In the genomic region with DNA sequence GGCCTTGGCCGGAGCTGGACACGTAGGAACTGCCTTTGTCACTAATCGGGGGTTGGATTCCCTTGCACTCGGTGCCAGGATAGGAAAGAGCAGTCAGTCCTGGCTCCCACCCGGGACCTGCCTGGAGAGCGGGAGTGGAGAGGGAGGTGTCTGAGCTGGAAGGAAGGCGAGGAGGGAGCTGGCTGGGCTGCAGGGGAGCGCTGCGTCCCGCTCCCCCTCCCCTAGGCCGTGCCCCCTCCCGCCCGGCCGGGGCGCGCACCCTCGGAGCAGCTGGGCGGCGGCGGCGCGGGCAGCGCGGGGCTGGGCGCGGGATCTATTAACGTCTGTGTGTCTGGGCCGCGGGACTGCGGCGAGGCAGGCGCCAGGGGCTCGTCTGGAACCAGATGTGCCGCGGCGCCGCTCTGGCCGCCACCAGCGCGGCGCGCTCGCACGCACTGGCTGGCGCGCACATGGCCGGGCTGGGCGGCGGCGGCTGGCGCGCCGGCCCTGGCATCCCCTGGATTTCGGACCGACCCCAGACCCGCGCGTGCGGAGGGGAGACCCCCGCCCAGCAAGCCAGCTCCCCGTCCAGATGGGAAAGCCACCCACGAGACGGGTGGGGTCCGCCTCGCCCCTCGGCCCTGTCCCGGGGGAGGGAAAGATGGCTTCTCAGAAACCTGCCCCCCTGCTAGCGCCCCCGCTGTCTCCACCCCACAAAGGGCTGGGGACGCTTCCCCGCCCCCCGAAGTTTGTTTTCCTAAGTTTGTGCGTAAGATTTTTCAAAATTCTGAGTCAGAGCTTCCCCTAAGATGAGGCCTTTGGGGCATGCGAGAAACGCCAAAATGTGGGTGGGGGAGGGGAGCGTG, we compare ENCODE assay signal across 7 cellular contexts. TPM values are rescaled to one million over a fixed set of nuclear protein-coding genes. Genes with fewer than 3 reads are reported as not detected.
A peak's percentile ranks its signal among the peaks of the same experiment; 100 is the strongest.
DNase-seq lines count a peak whose midpoint lies in the region; ATAC-seq, FAIRE-seq and TF ChIP-seq lines count a peak whose summit lies in the region.

No MANE protein-coding gene starts in this region.

- WGBS in thyroid gland, 2 donors, result 1 to 3% methylated on average over 11 to 32 of the region's 76 CpGs

- peaks cover 50% of the 10 kb centered on the region for H3K27me3 Mint-ChIP-seq in nephron (ENCODE audit: low read depth)

- H3K27ac ChIP-seq in endothelial cell of umbilical vein (ENCODE audit: insufficient read depth, low read depth, low read length) (peak overlapping the region; percentile 56), thyroid gland (peak overlapping the region; percentile 53 to 58 (median 53))

- no peaks in the 10 kb centered on the region for H3K9me3 Mint-ChIP-seq in nephron

- peak overlapping the region; percentile 7 for H3K4me2 ChIP-seq in endothelial cell of umbilical vein (ENCODE audit: insufficient read depth, low read length)

- no peak for ATAC-seq in GM21447 (IDR thresholded peaks at IDR 0.05; ENCODE audit: unreplicated experiment)

- no TSS peak for BruUV-seq in endothelial cell of umbilical vein (replicated peaks; lab: Mats Ljungman, UMichigan)

- peak overlapping the region; percentile 84 to 89 (median 86) for H3K4me3 Mint-ChIP-seq in nephron

- DNase-seq in HuH-7 (ENCODE audit: low spot score) (peak; percentile 55), endothelial cell of umbilical vein (ENCODE audit: low read depth, low spot score) (no peak), thyroid gland (peak; percentile 15 to 17)
- peak; percentile 35 to 53 for DNase-seq in activated CD4-positive, alpha-beta T cell treated with anti-CD3 and anti-CD28 coated beads for 4 hours
- no peak for DNase-seq in effector CD8-positive, alpha-beta T cell (lab: John Stamatoyannopoulos, UW)

- H3K4me1 Mint-ChIP-seq in nephron, result peaks cover 22% of the 10 kb centered on the region

- TF ChIP-seq CTCF in endothelial cell of umbilical vein (IDR thresholded peaks at IDR 0.05; ENCODE audit: extremely low read depth in 1 of 2, insufficient read depth in 1 of 2, low read depth in 1 of 2, low read length in 2 of 2), result no peak
- TF ChIP-seq CTCF in nephron (IDR thresholded peaks at IDR 0.05; ENCODE audit: unreplicated experiment in 3 of 3), result no peak
- TF ChIP-seq CTCF in thyroid gland (IDR thresholded peaks at IDR 0.05), result no peak

- H3K4me3 ChIP-seq in endothelial cell of umbilical vein (replicated peaks in 1 of 3; ENCODE audit: insufficient read depth in 1 of 3, low read depth in 1 of 3, low read length in 3 of 3), result peak overlapping the region; percentile 33 to 44 (median 33)
- H3K4me3 ChIP-seq in thyroid gland (replicated peaks in 1 of 3), result peak overlapping the region in 1 of 3 donors; percentile 11

- dilution Hi-C loops in endothelial cell of umbilical vein (cut with MboI; ENCODE audit: extremely low pct_ligation_motif_present, low sequenced_read_pairs), result no loop called here

- TF ChIP-seq POLR2A in endothelial cell of umbilical vein (IDR thresholded peaks at IDR 0.05; ENCODE audit: low read depth, low read length) (no peak), thyroid gland (IDR thresholded peaks at IDR 0.05) (no peak)

- H3K27me3 ChIP-seq in endothelial cell of umbilical vein (ENCODE audit: control insufficient read depth in 2 of 2, insufficient read depth in 2 of 2, low read length in 2 of 2) (peaks cover 8 to 14% of the 10 kb centered on the region in 2 experiments), thyroid gland (peaks cover 4% of the 10 kb centered on the region)

- intact Hi-C loops in endothelial cell of umbilical vein (cut with micrococcal nuclease) (loop anchor here (5.0 kb wide), 1 partner anchor 45 kb away; no protein-coding TSS in a partner anchor), thyroid gland (cut with DNase I) (no loop called here)

- H3K9me3 ChIP-seq in endothelial cell of umbilical vein (replicated peaks; ENCODE audit: control insufficient read depth, insufficient read depth, low read length), result no peaks in the 10 kb centered on the region
- H3K9me3 ChIP-seq in thyroid gland, result no peaks in the 10 kb centered on the region

- H3K36me3 Mint-ChIP-seq in nephron (ENCODE audit: low read depth), result peaks cover 3% of the 10 kb centered on the region

- CTCF ChIA-PET in endothelial cell of umbilical vein (lab: Charles Lee), result interaction anchor here (0.6 to 1.2 kb wide), 4 partner anchors 15 to 941 kb away, joined by 3 read pairs; no protein-coding TSS in a partner anchor

- H3K9ac ChIP-seq in endothelial cell of umbilical vein (replicated peaks; ENCODE audit: extremely low read depth, insufficient read depth, low read length), result peak overlapping the region; percentile 82

- POLR2A ChIA-PET in endothelial cell of umbilical vein (lab: Charles Lee), result no interaction called here

- FAIRE-seq in endothelial cell of umbilical vein (lab: Jason Lieb, UNC), result peak; percentile 33

- H3K4me1 ChIP-seq in endothelial cell of umbilical vein (ENCODE audit: control insufficient read depth, extremely low read depth, insufficient read depth, low read length) (peaks cover 5% of the 10 kb centered on the region), thyroid gland (peaks cover 6 to 16% of the 10 kb centered on the region in 2 donors)

- peak overlapping the region in 2 of 3 experiments; percentile 63 to 68 for H3K27ac Mint-ChIP-seq in nephron

- H2AFZ ChIP-seq in endothelial cell of umbilical vein (ENCODE audit: low read depth, low read length), result peak overlapping the region; percentile 48

- no peaks in the 10 kb centered on the region for H3K79me2 ChIP-seq in endothelial cell of umbilical vein (ENCODE audit: control insufficient read depth, insufficient read depth, low read length)

- no peaks in the 10 kb centered on the region for H3K36me3 ChIP-seq in endothelial cell of umbilical vein (ENCODE audit: control insufficient read depth in 2 of 2, extremely low read depth in 1 of 2, insufficient read depth in 2 of 2, low read length in 2 of 2)
- no peaks in the 10 kb centered on the region for H3K36me3 ChIP-seq in thyroid gland

- H4K20me1 ChIP-seq in endothelial cell of umbilical vein (replicated peaks; ENCODE audit: control insufficient read depth, extremely low read depth, insufficient read depth, low read length), result no peaks in the 10 kb centered on the region

- H3K9me1 ChIP-seq in endothelial cell of umbilical vein (replicated peaks; ENCODE audit: control insufficient read depth, extremely low read depth, insufficient read depth, low read length), result no peaks in the 10 kb centered on the region

TF ChIP-seq in endothelial cell of umbilical vein, 7 proteins besides CTCF, POLR2A, EP300 and RAD21:
- no peak for TF ChIP-seq EZH2 (IDR thresholded peaks at IDR 0.05; ENCODE audit: borderline replicate concordance, low read depth, low read length, severe bottlenecking)
- TF ChIP-seq FOS (IDR thresholded peaks at IDR 0.05; ENCODE audit: borderline replicate concordance, insufficient read depth, low read length), result no peak
- no peak for TF ChIP-seq GATA2 (IDR thresholded peaks at IDR 0.05; ENCODE audit: insufficient read depth, insufficient read length, low read depth, low read length)
- TF ChIP-seq, protein P1, sequence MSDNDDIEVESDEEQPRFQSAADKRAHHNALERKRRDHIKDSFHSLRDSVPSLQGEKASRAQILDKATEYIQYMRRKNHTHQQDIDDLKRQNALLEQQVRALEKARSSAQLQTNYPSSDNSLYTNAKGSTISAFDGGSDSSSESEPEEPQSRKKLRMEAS (IDR thresholded peaks at IDR 0.05; ENCODE audit: insufficient read depth, insufficient read length), result no peak
- TF ChIP-seq JUN (IDR thresholded peaks at IDR 0.05; ENCODE audit: borderline replicate concordance, insufficient read depth, insufficient read length, low read depth), result no peak
- TF ChIP-seq POLR2AphosphoS5 (IDR thresholded peaks at IDR 0.05; ENCODE audit: insufficient read depth, low read depth, low read length), result no peak
- TF ChIP-seq MYC (IDR thresholded peaks at IDR 0.05; ENCODE audit: low read depth, low read length), result no peak

RNA-seq across cellular contexts. Expression of gene PRRX2, which starts 31.9 kb away (rescaled TPM):
- total RNA-seq in endothelial cell of umbilical vein (0.32 and 0.77 TPM in 2 replicates), thyroid gland (10 to 100 TPM in 2 of 4 donors, 1 to 10 TPM in 2; 2.9 to 10.6 (median 8.1) TPM)
- 0.19 and 0.30 TPM in 2 replicates for polyA plus RNA-seq in endothelial cell of umbilical vein
- polyA plus RNA-seq in endothelial cell of umbilical vein (2011; cell fraction: cytosol; rRNA removed), result 0.06 and 0.08 TPM in 2 replicates
- not detected in 2 replicates for polyA plus RNA-seq in endothelial cell of umbilical vein (2011; cell fraction: nucleus; rRNA removed)
- polyA plus RNA-seq in endothelial cell of umbilical vein (2012), result 0.78 and 2.2 TPM in 2 replicates
- polyA minus RNA-seq in endothelial cell of umbilical vein, result not detected in 2 replicates
- not detected for polyA minus RNA-seq in endothelial cell of umbilical vein (2011; cell fraction: cytosol; rRNA and poly(A)+ RNA removed)
- polyA minus RNA-seq in endothelial cell of umbilical vein (2011; cell fraction: nucleus; rRNA and poly(A)+ RNA removed), result not detected in 2 replicates

RNA-seq across cellular contexts. Expression of gene ASB6, which starts 55.4 kb away (rescaled TPM):
- total RNA-seq in endothelial cell of umbilical vein (22.9 and 23.8 TPM in 2 replicates), thyroid gland (10 to 100 TPM; 21.7 to 29.2 (median 24.0) TPM)
- polyA plus RNA-seq in endothelial cell of umbilical vein, result 20.3 and 21.3 TPM in 2 replicates
- polyA plus RNA-seq in endothelial cell of umbilical vein (2011; cell fraction: cytosol; rRNA removed), result 17.1 and 21.1 TPM in 2 replicates
- 25.6 and 26.2 TPM in 2 replicates for polyA plus RNA-seq in endothelial cell of umbilical vein (2011; cell fraction: nucleus; rRNA removed)
- polyA plus RNA-seq in endothelial cell of umbilical vein (2012), result 14.9 and 17.5 TPM in 2 replicates
- polyA minus RNA-seq in endothelial cell of umbilical vein, result 10.0 and 12.2 TPM in 2 replicates
- polyA minus RNA-seq in endothelial cell of umbilical vein (2011; cell fraction: cytosol; rRNA and poly(A)+ RNA removed), result 11.4 TPM
- 7.1 and 8.8 TPM in 2 replicates for polyA minus RNA-seq in endothelial cell of umbilical vein (2011; cell fraction: nucleus; rRNA and poly(A)+ RNA removed)

RNA-seq across cellular contexts. Expression of gene PTGES, which starts 55.5 kb away (rescaled TPM):
- total RNA-seq in endothelial cell of umbilical vein (not detected in 2 replicates), thyroid gland (1 to 10 TPM in 3 of 4 donors, under 1 TPM in 1; 0.29 to 5.3 (median 2.3) TPM)
- not detected in 2 replicates for polyA plus RNA-seq in endothelial cell of umbilical vein
- not detected in 2 replicates for polyA plus RNA-seq in endothelial cell of umbilical vein (2011; cell fraction: cytosol; rRNA removed)
- polyA plus RNA-seq in endothelial cell of umbilical vein (2011; cell fraction: nucleus; rRNA removed), result not detected in 2 replicates
- polyA plus RNA-seq in endothelial cell of umbilical vein (2012), result 0.11 TPM in 1 of 2 replicates, not detected in the other
- not detected in 2 replicates for polyA minus RNA-seq in endothelial cell of umbilical vein
- 93.3 TPM for polyA minus RNA-seq in endothelial cell of umbilical vein (2011; cell fraction: cytosol; rRNA and poly(A)+ RNA removed)
- 0.53 TPM in 1 of 2 replicates, not detected in the other for polyA minus RNA-seq in endothelial cell of umbilical vein (2011; cell fraction: nucleus; rRNA and poly(A)+ RNA removed)

Comparison
In these comparisons a context has a peak if more than half of its experiments do, and no peak if none do; other contexts are left out.
1. DNase-seq: peak in HuH-7 (single experiment), activated CD4-positive, alpha-beta T cell treated with anti-CD3 and anti-CD28 coated beads for 4 hours (2 of 2) and thyroid gland (2 of 2); none in endothelial cell of umbilical vein (single experiment) and effector CD8-positive, alpha-beta T cell (single experiment).